ENCODE assay signal across 1 cellular context in genomic region chr12:66620703-66621102, GRCh38.
TF ChIP-seq lines count a peak whose summit lies in the region.

No MANE protein-coding gene starts in this region.

TF ChIP-seq in GM23338, 12 proteins besides CTCF, POLR2A, EP300 and RAD21:
- TF ChIP-seq ZNF462 (CRISPR knock-in tag; IDR thresholded peaks at IDR 0.05), result no peak
